8 cellular contexts compared by ENCODE assay signal in the genomic region with DNA sequence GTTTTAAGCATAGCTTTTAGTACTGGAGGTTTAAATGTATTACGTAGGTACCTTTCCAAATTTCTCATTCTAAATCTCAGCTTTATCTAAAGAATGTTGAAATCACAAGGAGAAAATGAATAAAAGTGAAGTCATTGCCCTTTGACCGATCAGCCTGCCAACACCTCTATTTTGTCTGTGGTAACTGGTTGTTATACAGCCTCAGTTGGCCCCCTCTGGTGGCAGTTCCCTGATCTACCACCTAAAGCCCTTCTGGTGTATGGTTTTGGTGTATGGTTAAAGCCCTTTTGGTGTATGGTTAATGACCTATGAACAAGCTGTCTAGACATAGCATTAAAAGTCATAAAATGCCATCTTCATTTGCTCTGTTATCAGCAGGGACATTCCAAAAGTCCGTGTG.
DNase-seq lines count a peak whose midpoint lies in the region; ATAC-seq and TF ChIP-seq lines count a peak whose summit lies in the region.

No MANE protein-coding gene starts in this region.

- ATAC-seq in GM18868 (IDR thresholded peaks at IDR 0.05; ENCODE audit: unreplicated experiment) (peak; percentile 97), HG03175 (IDR thresholded peaks at IDR 0.05; ENCODE audit: unreplicated experiment) (peak; percentile 82), HG03196 (IDR thresholded peaks at IDR 0.05; ENCODE audit: unreplicated experiment) (no peak)

- H3K9me3 ChIP-seq in osteoblast (ENCODE audit: low read depth, low read length): no peaks in the 10 kb centered on the region

- no peaks in the 10 kb centered on the region for H4K20me1 ChIP-seq in osteoblast (ENCODE audit: insufficient read depth, low read length)

- no peaks in the 10 kb centered on the region for H3K4me1 ChIP-seq in osteoblast (ENCODE audit: insufficient read depth, low read length)

- peak; percentile 11 for DNase-seq in Caki2 (ENCODE audit: low read depth)
- DNase-seq in NCI-H748 treated with DMSO at 0.1 percent for 48 hours (lab: John Stamatoyannopoulos, UW): peak; percentile 5
- peak; percentile 4 to 34 for DNase-seq in erythroblast (lab: John Stamatoyannopoulos, UW)
- peak; percentile 15 for DNase-seq in osteoblast (ENCODE audit: insufficient read length, low spot score, missing footprints)
- DNase-seq in NCI-H128 (lab: John Stamatoyannopoulos, UW; ENCODE audit: unreplicated experiment): no peak

- H3K27ac ChIP-seq in osteoblast (ENCODE audit: low read depth, low read length): no peak overlapping the region

- H3K4me2 ChIP-seq in osteoblast (ENCODE audit: insufficient read depth, low read length): no peak overlapping the region

- TF ChIP-seq CTCF in osteoblast (IDR thresholded peaks at IDR 0.05; ENCODE audit: extremely low read depth, low read depth, low read length): peak; percentile 60

- no peaks in the 10 kb centered on the region for H3K79me2 ChIP-seq in osteoblast (ENCODE audit: insufficient read depth, low read length)

- H3K4me3 ChIP-seq in osteoblast (ENCODE audit: insufficient read depth, low read length): no peak overlapping the region

- TF ChIP-seq POLR2A in erythroblast (IDR thresholded peaks at IDR 0.05; ENCODE audit: low read length): no peak

- H2AFZ ChIP-seq in osteoblast (ENCODE audit: low read length): no peak overlapping the region

- H3K36me3 ChIP-seq in osteoblast (ENCODE audit: insufficient read depth, low read length): no peaks in the 10 kb centered on the region

- no peaks in the 10 kb centered on the region for H3K27me3 ChIP-seq in osteoblast (ENCODE audit: insufficient read depth, low read length)

- in situ Hi-C loops in Caki2 (cut with HindIII; ENCODE audit: low pct_unique_long_range_greater_than_20kb, low sequenced_read_pairs): no loop called here
